In genomic region chr17:15464211-15464610, GRCh38 we compare ENCODE assay signal across 15 cellular contexts. TPM values are rescaled to one million over a fixed set of nuclear protein-coding genes. Genes with fewer than 3 reads are reported as not detected.
DNase-seq lines count a peak whose midpoint lies in the region; TF ChIP-seq lines count a peak whose summit lies in the region.
"Had no signal": no experiment of that assay in that cellular context is flagged by ENCODE, and none has a peak within 500 bp of the region (broad histone marks: within the 10 kb centered on the region; RNA-seq: fewer than 3 reads in every experiment).

No MANE protein-coding gene starts in this region.

- H3K4me1 Mint-ChIP-seq in chondrocyte (ENCODE audit: low read depth), result peaks cover 29% of the 10 kb centered on the region
- H3K4me1 Mint-ChIP-seq: neural progenitor cell had no signal

- H3K36me3 ChIP-seq in right atrium auricular region, result no peaks in the 10 kb centered on the region
- H3K36me3 ChIP-seq in rectal smooth muscle tissue (ENCODE audit: control insufficient read depth, insufficient read depth, low read length), result no peaks in the 10 kb centered on the region
- H3K36me3 ChIP-seq: neural progenitor cell had no signal

- no peak overlapping the region for H3K4me3 ChIP-seq in right atrium auricular region
- no peak overlapping the region for H3K4me3 ChIP-seq in rectal smooth muscle tissue (ENCODE audit: low read length)
- H3K4me3 ChIP-seq: neural progenitor cell, SK-N-MC had no signal

- H3K27me3 Mint-ChIP-seq in chondrocyte (ENCODE audit: low read depth), result no peaks in the 10 kb centered on the region

- no peaks in the 10 kb centered on the region for H3K9me3 Mint-ChIP-seq in chondrocyte (ENCODE audit: low read depth)

- DNase-seq in chondrocyte (ENCODE audit: low spot score) (no peak), right atrium auricular region (ENCODE audit: low spot score) (no peak), T-helper 1 cell (no peak), NCI-H748 (lab: John Stamatoyannopoulos, UW; ENCODE audit: unreplicated experiment) (no peak), NCI-H128 (lab: John Stamatoyannopoulos, UW; ENCODE audit: unreplicated experiment) (no peak), SW 1271 (lab: John Stamatoyannopoulos, UW) (no peak)
- DNase-seq: activated CD4-positive, alpha-beta T cell treated with anti-CD3 and anti-CD28 coated beads for 4 hours; activated CD8-positive, alpha-beta memory T cell treated with anti-CD3 and anti-CD28 coated beads, Interleukin-2, amount 50 U/mL, for 4 hours; NCI-H1105 treated with DMSO at 0.1 percent for 48 hours; NCI-H526 treated with DMSO at 0.1 percent for 48 hours; stimulated activated CD4-positive, alpha-beta T cell treated with anti-CD3 and anti-CD28 coated beads, Interleukin-1b, Interleukin-23, amount 100 ng/mL, for 48 hours had no signal

- peak overlapping the region; percentile 94 for H3K27ac Mint-ChIP-seq in chondrocyte (ENCODE audit: unreplicated experiment)
- H3K27ac Mint-ChIP-seq: neural progenitor cell had no signal

- peak overlapping the region; percentile 6 to 64 for H3K27ac ChIP-seq in right atrium auricular region
- peak overlapping the region; percentile 35 for H3K27ac ChIP-seq in rectal smooth muscle tissue (ENCODE audit: low read depth, low read length)
- H3K27ac ChIP-seq: KMS-11, neural progenitor cell, SK-N-MC had no signal

- H3K27me3 ChIP-seq in right atrium auricular region, result no peaks in the 10 kb centered on the region
- no peaks in the 10 kb centered on the region for H3K27me3 ChIP-seq in rectal smooth muscle tissue (ENCODE audit: control insufficient read depth, insufficient read depth, low read length)
- H3K27me3 ChIP-seq: neural progenitor cell had no signal

- no peak for TF ChIP-seq CTCF in chondrocyte (IDR thresholded peaks at IDR 0.05)
- no peak for TF ChIP-seq CTCF in right atrium auricular region (IDR thresholded peaks at IDR 0.05)

- no peak overlapping the region for H3K4me3 Mint-ChIP-seq in chondrocyte (ENCODE audit: unreplicated experiment)
- H3K4me3 Mint-ChIP-seq: neural progenitor cell had no signal

- no peaks in the 10 kb centered on the region for H3K9me3 ChIP-seq in right atrium auricular region

- no peak overlapping the region for H3K9ac ChIP-seq in rectal smooth muscle tissue (ENCODE audit: low read length)
- H3K9ac ChIP-seq: KMS-11, neural progenitor cell had no signal

- peaks cover 3% of the 10 kb centered on the region for H3K36me3 Mint-ChIP-seq in chondrocyte (ENCODE audit: low read depth)

- H3K4me1 ChIP-seq in right atrium auricular region, result peaks cover 0 to 36% of the 10 kb centered on the region in 2 donors
- peaks cover 16% of the 10 kb centered on the region for H3K4me1 ChIP-seq in rectal smooth muscle tissue (ENCODE audit: control insufficient read depth, insufficient read depth, low read length)

RNA-seq across cellular contexts. Expression of gene CDRT4, which starts 3.2 kb away (rescaled TPM):
- total RNA-seq in chondrocyte (6.2 to 9.1 TPM (median 7.1 TPM) in 3 replicates), right atrium auricular region (under 1 TPM in 1 of 2 donors, not detected in 1; 0.94 TPM)
